1 cellular context compared by ENCODE assay signal in the genomic region with DNA sequence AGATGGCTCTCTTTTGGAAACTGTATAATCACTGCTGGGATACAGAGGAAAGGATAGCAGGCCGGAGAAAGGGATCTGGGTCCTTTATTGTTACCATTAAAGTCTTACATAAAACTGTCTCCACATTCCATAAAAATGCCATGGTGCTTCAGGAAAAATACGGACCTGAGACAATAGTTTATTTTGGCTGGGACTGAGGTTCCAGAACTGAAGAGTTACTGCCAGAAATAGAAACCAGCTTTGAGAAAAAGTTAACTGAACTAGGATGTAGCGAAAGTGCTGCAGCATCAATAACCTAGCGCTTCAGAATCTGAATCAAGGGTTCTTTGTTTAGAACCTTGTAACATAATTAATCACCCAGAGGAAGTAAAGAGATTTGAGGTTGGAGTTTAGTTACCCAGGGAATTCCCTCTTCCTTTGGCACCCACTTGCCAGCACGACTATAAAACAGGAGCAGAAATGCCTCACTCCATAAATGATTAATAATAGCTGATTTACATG.
TF ChIP-seq lines count a peak whose summit lies in the region.

No MANE protein-coding gene starts in this region.

TF ChIP-seq in GM23338, 12 proteins besides CTCF, POLR2A, EP300 and RAD21 (continued from another document):
- no peak for TF ChIP-seq ZNF462 (CRISPR knock-in tag; IDR thresholded peaks at IDR 0.05)
- no peak for TF ChIP-seq NANOG (IDR thresholded peaks at IDR 0.05; ENCODE audit: borderline replicate concordance)
- TF ChIP-seq STAT1 (IDR thresholded peaks at IDR 0.05; ENCODE audit: unreplicated experiment), result no peak
- no peak for TF ChIP-seq CREB1 (CRISPR knock-in tag; IDR thresholded peaks at IDR 0.05; ENCODE audit: low read depth)
- TF ChIP-seq ZNF114 (CRISPR knock-in tag; IDR thresholded peaks at IDR 0.05), result no peak
